ENCODE assay signal across 1 cellular context in the genomic region with DNA sequence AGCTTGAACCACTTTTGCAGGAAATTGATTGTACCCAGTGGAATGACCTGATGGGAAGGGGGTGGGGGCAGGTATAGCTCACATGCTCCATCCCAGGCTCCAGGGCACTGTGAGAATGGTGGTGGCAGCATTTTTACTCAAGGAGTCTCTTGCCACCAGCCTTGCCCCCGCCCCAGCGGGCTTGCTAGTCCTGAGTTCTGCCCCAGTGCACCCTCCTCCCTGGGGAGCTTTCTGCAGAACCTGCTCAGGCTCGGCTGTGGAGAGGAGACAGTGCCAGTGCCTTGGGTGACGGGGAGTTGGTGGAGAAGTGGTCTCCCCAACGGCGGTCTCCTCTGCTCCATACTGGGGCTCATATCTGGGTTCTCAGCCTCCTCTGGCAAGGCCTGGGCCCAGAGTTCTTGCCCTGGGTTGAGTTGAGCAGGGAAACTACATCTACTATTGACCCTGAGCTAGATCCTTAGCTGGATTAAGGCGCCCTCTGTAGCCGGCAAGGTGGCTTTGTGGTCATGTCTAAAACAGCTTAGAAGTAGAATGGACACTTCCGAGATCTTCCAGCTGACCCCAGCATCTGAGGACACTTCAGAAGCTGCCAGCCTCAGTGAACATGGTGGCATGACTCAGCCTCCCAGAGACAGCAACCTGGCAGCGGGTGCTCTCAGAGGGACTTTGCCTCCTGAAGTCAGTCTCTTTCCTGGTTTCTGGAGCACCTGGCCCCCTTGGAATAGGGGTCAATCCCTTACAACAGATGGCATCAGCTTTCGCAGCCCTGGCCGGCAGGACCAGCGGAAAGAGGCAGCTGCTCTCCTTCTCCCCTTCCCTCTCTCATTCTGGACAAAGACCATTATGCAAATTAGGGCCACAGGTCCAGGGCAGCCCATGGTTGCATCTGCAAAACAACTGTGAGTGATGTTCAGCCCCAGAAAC.
TF ChIP-seq lines count a peak whose summit lies in the region.

No MANE protein-coding gene starts in this region.

TF ChIP-seq in IMR-90, 13 proteins besides CTCF, POLR2A, EP300 and RAD21:
- TF ChIP-seq MAZ (IDR thresholded peaks at IDR 0.05; ENCODE audit: borderline replicate concordance, low read depth, low read length) (no peak), MXI1 (IDR thresholded peaks at IDR 0.05; ENCODE audit: borderline replicate concordance, low read depth, low read length) (no peak), ELK1 (IDR thresholded peaks at IDR 0.05; ENCODE audit: borderline replicate concordance, low read depth, low read length) (no peak), RCOR1 (IDR thresholded peaks at IDR 0.05; ENCODE audit: insufficient replicate concordance, low read length) (no peak), SMC3 (IDR thresholded peaks at IDR 0.05; ENCODE audit: low read depth, low read length) (no peak), NFE2L2 (IDR thresholded peaks at IDR 0.05; ENCODE audit: low read depth, low read length) (no peak), FOS (IDR thresholded peaks at IDR 0.05; ENCODE audit: low read depth, low read length) (no peak), CHD1 (IDR thresholded peaks at IDR 0.05; ENCODE audit: low read depth, low read length) (no peak)
- TF ChIP-seq, protein P1, sequence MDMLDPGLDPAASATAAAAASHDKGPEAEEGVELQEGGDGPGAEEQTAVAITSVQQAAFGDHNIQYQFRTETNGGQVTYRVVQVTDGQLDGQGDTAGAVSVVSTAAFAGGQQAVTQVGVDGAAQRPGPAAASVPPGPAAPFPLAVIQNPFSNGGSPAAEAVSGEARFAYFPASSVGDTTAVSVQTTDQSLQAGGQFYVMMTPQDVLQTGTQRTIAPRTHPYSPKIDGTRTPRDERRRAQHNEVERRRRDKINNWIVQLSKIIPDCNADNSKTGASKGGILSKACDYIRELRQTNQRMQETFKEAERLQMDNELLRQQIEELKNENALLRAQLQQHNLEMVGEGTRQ (IDR thresholded peaks at IDR 0.05; ENCODE audit: low read depth, low read length) = no peak
TF ChIP-seq in IMR-90: peak in this region for 0.
